In the genomic region with DNA sequence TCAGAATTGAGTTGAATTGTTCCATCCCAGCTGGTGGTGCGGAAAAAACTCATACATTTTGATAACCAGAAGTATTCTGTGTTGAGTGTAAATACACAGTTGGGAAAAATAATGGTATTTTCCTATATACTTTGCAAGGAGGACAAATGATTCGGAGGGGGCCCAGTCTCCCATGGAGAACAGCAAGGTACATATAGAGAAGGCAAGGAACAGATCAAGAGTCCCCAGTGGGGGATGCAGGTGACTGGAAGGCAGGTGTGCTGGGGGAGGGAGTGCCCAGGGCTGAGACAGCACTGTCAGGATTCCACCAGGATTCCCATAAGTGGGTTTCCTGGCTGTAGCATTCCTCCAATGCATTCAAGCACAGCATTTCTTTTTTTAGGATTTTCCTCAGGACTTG, we compare ENCODE assay signal across 19 cellular contexts. TPM values are rescaled to one million over a fixed set of nuclear protein-coding genes. Genes with fewer than 3 reads are reported as not detected.
A peak's percentile ranks its signal among the peaks of the same experiment; 100 is the strongest.
DNase-seq lines count a peak whose midpoint lies in the region; ATAC-seq and TF ChIP-seq lines count a peak whose summit lies in the region.
"Had no signal": no experiment of that assay in that cellular context is flagged by ENCODE, and none has a peak within 500 bp of the region (broad histone marks: within the 10 kb centered on the region; RNA-seq: fewer than 3 reads in every experiment).

No MANE protein-coding gene starts in this region.

- H3K27ac ChIP-seq in right atrium auricular region = no peak overlapping the region
- H3K27ac ChIP-seq: BLaER1 treated with 17β-estradiol and CSF1 and Interleukin-3, amounts not matched to agents 10 nM and 100 nM had no signal

- ATAC-seq in left cardiac atrium = no peak
- ATAC-seq: CD8-positive, alpha-beta T cell had no signal

- intact Hi-C loops in left cardiac atrium (cut with DNase I) = no loop called here

- H3K36me3 ChIP-seq in right atrium auricular region = no peaks in the 10 kb centered on the region
- H3K36me3 ChIP-seq in BE2C = no peaks in the 10 kb centered on the region

- peaks cover 0 to 19% of the 10 kb centered on the region in 2 donors for H3K4me1 ChIP-seq in right atrium auricular region
- no peaks in the 10 kb centered on the region for H3K4me1 ChIP-seq in BE2C

- H3K9me3 ChIP-seq in right atrium auricular region (peaks cover 0 to 6% of the 10 kb centered on the region in 2 donors), BE2C (no peaks in the 10 kb centered on the region)

- H3K4me3 ChIP-seq in right atrium auricular region (no peak overlapping the region), BE2C (ENCODE audit: low read depth, low read length) (no peak overlapping the region)
- H3K4me3 ChIP-seq: BLaER1 treated with 17β-estradiol and CSF1 and Interleukin-3, amounts not matched to agents 10 nM and 100 nM had no signal

- DNase-seq in right atrium auricular region (ENCODE audit: low spot score) (peak; percentile 38), left cardiac atrium (no peak), NCI-H146 treated with DMSO at 0.1 percent for 48 hours (lab: John Stamatoyannopoulos, UW; ENCODE audit: unreplicated experiment) (peak; percentile 33), left kidney (ENCODE audit: low read depth, low spot score) (peak; percentile 40), foreskin melanocyte (no peak), OCI-M2 (lab: John Stamatoyannopoulos, UW; ENCODE audit: unreplicated experiment) (no peak), BE2C (no peak)
- DNase-seq: CD8-positive, alpha-beta T cell; DND-41; GOT3; KBM-7; MM.1S; NCI-H1048; NCI-H1417 treated with DMSO at 0.1 percent for 48 hours; NCI-H1930; NCI-H226; NCI-H524 treated with DMSO at 0.1 percent for 48 hours; OCI-M1 had no signal

- TF ChIP-seq CTCF in right atrium auricular region (IDR thresholded peaks at IDR 0.05) (no peak), BE2C (IDR thresholded peaks at IDR 0.05; ENCODE audit: low read depth, low read length) (no peak)

- H3K27me3 ChIP-seq in right atrium auricular region (no peaks in the 10 kb centered on the region), BE2C (no peaks in the 10 kb centered on the region)
- H3K27me3 ChIP-seq: BLaER1 treated with 17β-estradiol and CSF1 and Interleukin-3, amounts not matched to agents 10 nM and 100 nM had no signal

RNA-seq across cellular contexts. Expression of gene ADCY1, which starts 10.8 kb away (rescaled TPM):
- total RNA-seq in right atrium auricular region (1 to 10 TPM; 2.4 to 3.2 TPM), left cardiac atrium (1 to 10 TPM; 5.7 to 7.4 TPM)
- polyA plus RNA-seq in BE2C (2012; ENCODE audit: insufficient read depth, insufficient read length, low read depth) = 2.5 TPM
- total RNA-seq: CD8-positive, alpha-beta T cell had no signal

Comparison
In these comparisons a context has a peak if more than half of its experiments do, and no peak if none do; other contexts are left out.
1. DNase-seq: peak in right atrium auricular region (single experiment), NCI-H146 treated with DMSO at 0.1 percent for 48 hours (single experiment) and left kidney (single experiment); none in left cardiac atrium (single experiment), foreskin melanocyte (single experiment), OCI-M2 (single experiment) and BE2C (single experiment).